16 cellular contexts compared by ENCODE assay signal in genomic region chr19:870314-870713, GRCh38. TPM values are rescaled to one million over a fixed set of nuclear protein-coding genes. Genes with fewer than 3 reads are reported as not detected.
DNase-seq lines count a peak whose midpoint lies in the region; ATAC-seq and TF ChIP-seq lines count a peak whose summit lies in the region.
"Had no signal": no experiment of that assay in that cellular context is flagged by ENCODE, and none has a peak within 500 bp of the region (broad histone marks: within the 10 kb centered on the region; RNA-seq: fewer than 3 reads in every experiment).

No MANE protein-coding gene starts in this region.

- H3K9me3 Mint-ChIP-seq in CD4-positive, CD25-positive, alpha-beta regulatory T cell, result peaks cover 0 to 3% (median 0%) of the 10 kb centered on the region in 7 donors
- H3K9me3 Mint-ChIP-seq: activated T-cell treated with anti-CD3 and anti-CD28 coated beads, Interleukin-2, amount 50 U/mL, for 4 hours; CD14-positive monocyte had no signal

- peaks cover 5% of the 10 kb centered on the region for H3K27me3 Mint-ChIP-seq in CD4-positive, CD25-positive, alpha-beta regulatory T cell

- no peak for TF ChIP-seq EP300 in esophagus muscularis mucosa (IDR thresholded peaks at IDR 0.05)

- no peaks in the 10 kb centered on the region for H3K27me3 ChIP-seq in CD4-positive, CD25-positive, alpha-beta regulatory T cell (ENCODE audit: control insufficient read depth, insufficient read depth, low read length)
- H3K27me3 ChIP-seq in IMR-90 (ENCODE audit: control insufficient read depth, insufficient read depth, low read length), result no peaks in the 10 kb centered on the region
- no peaks in the 10 kb centered on the region for H3K27me3 ChIP-seq in esophagus muscularis mucosa
- H3K27me3 ChIP-seq in right lobe of liver, result no peaks in the 10 kb centered on the region
- H3K27me3 ChIP-seq: neutrophil had no signal

- no peak for ATAC-seq in CD4-positive, CD25-positive, alpha-beta regulatory T cell (ENCODE audit: low read depth in 2 of 2)
- ATAC-seq in IMR-90 (ENCODE audit: low read depth), result no peak
- ATAC-seq in HG03135 (IDR thresholded peaks at IDR 0.05; ENCODE audit: unreplicated experiment), result no peak
- no peak for ATAC-seq in right lobe of liver
- ATAC-seq: activated T-cell treated with anti-CD3 and anti-CD28 coated beads, Interleukin-2, amount 50 U/mL, for 4 hours had no signal

- no peak overlapping the region for H3K23ac ChIP-seq in IMR-90 (ENCODE audit: low read depth, low read length)

- intact Hi-C loops in IMR-90 (cut with micrococcal nuclease), result no loop called here
- intact Hi-C loops in esophagus muscularis mucosa (cut with DNase I), result no loop called here
- intact Hi-C loops in right lobe of liver (cut with DNase I), result no loop called here

- H3K27ac ChIP-seq in CD4-positive, CD25-positive, alpha-beta regulatory T cell (ENCODE audit: insufficient read depth, low read length, poor library complexity, severe bottlenecking), result no peak overlapping the region
- peak overlapping the region; percentile 67 for H3K27ac ChIP-seq in IMR-90 (ENCODE audit: insufficient read depth, low read length)
- H3K27ac ChIP-seq in esophagus muscularis mucosa (replicated peaks in 1 of 4), result peak overlapping the region; percentile 68 to 86 (median 79)
- peak overlapping the region in 15 of 21 experiments; percentile 18 to 89 (median 66) for H3K27ac ChIP-seq in skin epidermis
- no peak overlapping the region for H3K27ac ChIP-seq in right lobe of liver

- H3K79me1 ChIP-seq in IMR-90 (ENCODE audit: low read depth in 1 of 2, low read length in 2 of 2), result peaks cover 7 to 22% of the 10 kb centered on the region in 2 experiments; a peak in 2 of 4 replicates

- TF ChIP-seq CTCF in IMR-90 (conservative IDR thresholded peaks at IDR 0.05; ENCODE audit: low read depth, low read length), result no peak
- TF ChIP-seq CTCF in esophagus muscularis mucosa (IDR thresholded peaks at IDR 0.05), result no peak
- TF ChIP-seq CTCF in right lobe of liver (IDR thresholded peaks at IDR 0.05), result no peak

- H3K4me1 Mint-ChIP-seq in CD4-positive, CD25-positive, alpha-beta regulatory T cell, result peaks cover 0 to 26% (median 6%) of the 10 kb centered on the region in 4 donors

- H2BK15ac ChIP-seq in IMR-90 (ENCODE audit: low read depth, low read length), result 0 out of 3 replicates have a peak overlapping the region, but pooled peaks have one; percentile 53

- dilution Hi-C loops in IMR-90 (cut with HindIII; ENCODE audit: low sequenced_read_pairs, unreplicated experiment), result no loop called here

- no peak overlapping the region for H3K18ac ChIP-seq in IMR-90 (ENCODE audit: low read depth, low read length)

- peaks cover 11% of the 10 kb centered on the region for H3K36me3 ChIP-seq in CD4-positive, CD25-positive, alpha-beta regulatory T cell (ENCODE audit: control insufficient read depth, insufficient read depth, low read length)
- H3K36me3 ChIP-seq in IMR-90 (ENCODE audit: control insufficient read depth, insufficient read depth, low read length), result peaks cover 28% of the 10 kb centered on the region
- peaks cover 6 to 75% (median 66%) of the 10 kb centered on the region in 4 donors for H3K36me3 ChIP-seq in esophagus muscularis mucosa
- H3K36me3 ChIP-seq in right lobe of liver, result peaks cover 0 to 25% (median 2%) of the 10 kb centered on the region in 4 donors

- peaks cover 16% of the 10 kb centered on the region for H4K20me1 ChIP-seq in IMR-90 (ENCODE audit: insufficient read depth, low read length)

- CTCF ChIA-PET in IMR-90 (lab: Yijun Ruan, JAX), result no interaction called here

- TF ChIP-seq POLR2A in IMR-90 (IDR thresholded peaks at IDR 0.05; ENCODE audit: low read depth, low read length) (no peak), esophagus muscularis mucosa (IDR thresholded peaks at IDR 0.05; ENCODE audit: low read depth) (no peak), right lobe of liver (IDR thresholded peaks at IDR 0.05) (no peak)

- no peak for TF ChIP-seq RAD21 in IMR-90 (IDR thresholded peaks at IDR 0.05; ENCODE audit: low read length)

- peak overlapping the region; percentile 93 for H2AK5ac ChIP-seq in IMR-90 (ENCODE audit: low read depth, low read length)

- H3K36me3 Mint-ChIP-seq in CD4-positive, CD25-positive, alpha-beta regulatory T cell, result peaks cover 11% of the 10 kb centered on the region

- WGBS in IMR-90 (ENCODE audit: extremely low coverage in 2 of 2, insufficient read length in 1 of 2), 2 experiments, result 94% methylated on average over 6 of the region's 8 CpGs; no CpG with 5 or more reads in 1 of the 2 experiments
- WGBS in esophagus muscularis mucosa, result 91% methylated on average over 7 of the region's 8 CpGs
- WGBS in right lobe of liver (ENCODE audit: insufficient coverage, low coverage, low lambda C conversion rate, missing lambda C conversion rate), result 87% methylated on average over 2 of the region's 8 CpGs

- H2BK5ac ChIP-seq in IMR-90 (ENCODE audit: low read depth, low read length, poor library complexity, severe bottlenecking), result peak overlapping the region; percentile 59

- no peak overlapping the region for H3K9ac ChIP-seq in IMR-90 (ENCODE audit: low read depth, low read length)

- in situ Hi-C loops in IMR-90 (cut with MboI; ENCODE audit: low sequenced_read_pairs), result no loop called here

- H3K4me3 ChIP-seq in CD4-positive, CD25-positive, alpha-beta regulatory T cell (ENCODE audit: low read depth, low read length), result no peak overlapping the region
- H3K4me3 ChIP-seq in IMR-90 (ENCODE audit: insufficient read depth, low read depth, low read length) (no peak overlapping the region), esophagus muscularis mucosa (no peak overlapping the region), skin epidermis (no peak overlapping the region), right lobe of liver (no peak overlapping the region)

- H2BK120ac ChIP-seq in IMR-90 (ENCODE audit: low read depth, low read length), result no peak overlapping the region

- H3K4me1 ChIP-seq in CD4-positive, CD25-positive, alpha-beta regulatory T cell (ENCODE audit: control insufficient read depth, insufficient read depth, low read length, poor library complexity, severe bottlenecking), result peaks cover 14% of the 10 kb centered on the region
- H3K4me1 ChIP-seq in IMR-90 (ENCODE audit: control insufficient read depth, insufficient read depth, low read length) (peaks cover 22% of the 10 kb centered on the region), esophagus muscularis mucosa (peaks cover 16 to 37% (median 34%) of the 10 kb centered on the region in 4 donors), right lobe of liver (no peaks in the 10 kb centered on the region)

- no peak overlapping the region for H2AFZ ChIP-seq in IMR-90 (replicated peaks; ENCODE audit: low read length, poor library complexity)

- peak overlapping the region in 2 of 4 donors; percentile 36 to 81 for H3K4me3 Mint-ChIP-seq in CD4-positive, CD25-positive, alpha-beta regulatory T cell
- H3K4me3 Mint-ChIP-seq: activated T-cell treated with anti-CD3 and anti-CD28 coated beads, Interleukin-2, amount 50 U/mL, for 4 hours; CD14-positive monocyte had no signal

- no peak overlapping the region for H4K91ac ChIP-seq in IMR-90 (ENCODE audit: insufficient read depth, low read depth, low read length)

- no TSS peak for BruUV-seq in IMR-90 (replicated peaks; lab: Mats Ljungman, UMichigan)

- H2BK20ac ChIP-seq in IMR-90 (ENCODE audit: low read depth, low read length), result no peak overlapping the region; the same call in 1 of the 2 replicates

- H3K9me1 ChIP-seq in IMR-90 (ENCODE audit: insufficient read depth, low read length), result no peaks in the 10 kb centered on the region; the same call in 1 of the 2 replicates

- peak overlapping the region; percentile 24 for H2AK9ac ChIP-seq in IMR-90 (replicated peaks; ENCODE audit: low read depth, low read length, poor library complexity)

- no peak overlapping the region for H3K4me2 ChIP-seq in IMR-90 (ENCODE audit: low read depth, low read length)

- H4K8ac ChIP-seq in IMR-90 (ENCODE audit: low read depth in 2 of 2, low read length in 2 of 2), result no peak overlapping the region; a peak in 1 of 4 replicates

- no peaks in the 10 kb centered on the region for H3K9me3 ChIP-seq in CD4-positive, CD25-positive, alpha-beta regulatory T cell (ENCODE audit: control insufficient read depth in 2 of 2, low read length in 2 of 2)
- no peaks in the 10 kb centered on the region for H3K9me3 ChIP-seq in IMR-90 (ENCODE audit: control insufficient read depth, insufficient read depth, low read length)
- H3K9me3 ChIP-seq in esophagus muscularis mucosa, result no peaks in the 10 kb centered on the region
- H3K9me3 ChIP-seq in right lobe of liver, result no peaks in the 10 kb centered on the region
- H3K9me3 ChIP-seq: neutrophil had no signal

- peak overlapping the region; percentile 32 to 87 (median 87) for H3K27ac Mint-ChIP-seq in CD4-positive, CD25-positive, alpha-beta regulatory T cell

- no peak overlapping the region for H3K4ac ChIP-seq in IMR-90 (ENCODE audit: low read depth, low read length)

- no peak for DNase-seq in CD4-positive, CD25-positive, alpha-beta regulatory T cell
- DNase-seq in IMR-90, result no peak
- DNase-seq in esophagus muscularis mucosa (ENCODE audit: extremely low spot score), result no peak
- DNase-seq in right lobe of liver, result no peak
- DNase-seq in islet precursor cell, result no peak
- DNase-seq: activated CD4-positive, CD25-positive, alpha-beta regulatory T cell treated with anti-CD3 and anti-CD28 coated beads, Interleukin-2, amount 50 U/mL, for 72 hours; activated T-cell treated with anti-CD3 and anti-CD28 coated beads, Interleukin-2, amount 50 U/mL, for 4 hours; EL; NCI-H146; small intestine had no signal

- H3K14ac ChIP-seq in IMR-90 (replicated peaks; ENCODE audit: low read depth, low read length), result no peak overlapping the region

- H4K5ac ChIP-seq in IMR-90 (ENCODE audit: low read depth, low read length), result no peak overlapping the region

- POLR2A ChIA-PET in IMR-90 (lab: Charles Lee; ENCODE audit: unreplicated experiment), result no interaction called here

- no peak overlapping the region for H3K56ac ChIP-seq in IMR-90 (ENCODE audit: extremely low read depth, insufficient read depth, low read length)

RNA-seq across cellular contexts. Expression of gene CFD, which starts 10.8 kb away (rescaled TPM):
- 1.9 TPM for total RNA-seq in CD4-positive, CD25-positive, alpha-beta regulatory T cell
- polyA plus RNA-seq in CD4-positive, CD25-positive, alpha-beta regulatory T cell, result 1 to 10 TPM; 2.0 to 6.4 (median 2.5) TPM
- total RNA-seq in IMR-90 (2012; rRNA removed) (1.1 and 1.4 TPM in 2 replicates), esophagus muscularis mucosa (1,000 to 10,000 TPM in 1 of 4 donors, 100 to 1,000 TPM in 3; 298 to 1,068 (median 643) TPM), right lobe of liver (1 to 10 TPM; 3.5 to 9.6 (median 7.8) TPM)
- polyA plus RNA-seq in IMR-90 (2012; rRNA removed), result 2.8 and 3.8 TPM in 2 replicates
- polyA plus RNA-seq in IMR-90 (2012; cell fraction: cytosol; rRNA removed), result 5.2 and 11.5 TPM in 2 replicates
- polyA plus RNA-seq in IMR-90 (2012; cell fraction: nucleus; rRNA removed; ENCODE audit: low replicate concordance), result 1.6 and 5.5 TPM in 2 replicates

RNA-seq across cellular contexts. Expression of gene ELANE, which starts 18.2 kb away (rescaled TPM):
- not detected for total RNA-seq in CD4-positive, CD25-positive, alpha-beta regulatory T cell
- polyA plus RNA-seq in CD4-positive, CD25-positive, alpha-beta regulatory T cell, result not detected
- total RNA-seq in IMR-90 (2012; rRNA removed) (not detected in 2 replicates), esophagus muscularis mucosa (1 to 10 TPM in 3 of 4 donors, under 1 TPM in 1; 0.45 to 3.3 (median 1.6) TPM), right lobe of liver (1 to 10 TPM in 2 of 6 experiments, under 1 TPM in 1, not detected in 3; 0.59 to 4.2 (median 3.3) TPM)
- polyA plus RNA-seq in IMR-90 (2012; rRNA removed), result 0.24 and 0.27 TPM in 2 replicates
- 0.10 and 0.21 TPM in 2 replicates for polyA plus RNA-seq in IMR-90 (2012; cell fraction: cytosol; rRNA removed)
- 1.5 and 1.6 TPM in 2 replicates for polyA plus RNA-seq in IMR-90 (2012; cell fraction: nucleus; rRNA removed; ENCODE audit: low replicate concordance)
- total RNA-seq: activated T-cell treated with anti-CD3 and anti-CD28 coated beads, Interleukin-2, amount 50 U/mL, for 4 hours had no signal

RNA-seq across cellular contexts. Expression of gene MED16, which starts 22.7 kb away (rescaled TPM):
- 71.5 TPM for total RNA-seq in CD4-positive, CD25-positive, alpha-beta regulatory T cell
- polyA plus RNA-seq in CD4-positive, CD25-positive, alpha-beta regulatory T cell, result 10 to 100 TPM; 61.9 to 91.7 (median 81.4) TPM
- total RNA-seq in IMR-90 (2012; rRNA removed), result 8.1 and 15.3 TPM in 2 replicates
- 40.2 and 49.0 TPM in 2 replicates for polyA plus RNA-seq in IMR-90 (2012; rRNA removed)
- 38.6 and 59.2 TPM in 2 replicates for polyA plus RNA-seq in IMR-90 (2012; cell fraction: cytosol; rRNA removed)
- 38.3 and 110 TPM in 2 replicates for polyA plus RNA-seq in IMR-90 (2012; cell fraction: nucleus; rRNA removed; ENCODE audit: low replicate concordance)
- 10 to 100 TPM; 26.3 to 50.9 (median 37.2) TPM for total RNA-seq in esophagus muscularis mucosa
- total RNA-seq in right lobe of liver, result 10 to 100 TPM; 32.0 to 35.7 (median 33.3) TPM

RNA-seq across cellular contexts. Expression of gene RNU6-9, which starts 23.0 kb away (rescaled TPM):
- not detected for total RNA-seq in CD4-positive, CD25-positive, alpha-beta regulatory T cell
- polyA plus RNA-seq in CD4-positive, CD25-positive, alpha-beta regulatory T cell, result not detected
- total RNA-seq in IMR-90 (2012; rRNA removed) (not detected in 2 replicates), esophagus muscularis mucosa (not detected), right lobe of liver (not detected)
- not detected in 2 replicates for polyA plus RNA-seq in IMR-90 (2012; rRNA removed)
- polyA plus RNA-seq in IMR-90 (2012; cell fraction: cytosol; rRNA removed), result not detected in 2 replicates
- polyA plus RNA-seq in IMR-90 (2012; cell fraction: nucleus; rRNA removed; ENCODE audit: low replicate concordance), result not detected in 2 replicates
- total RNA-seq: activated T-cell treated with anti-CD3 and anti-CD28 coated beads, Interleukin-2, amount 50 U/mL, for 4 hours; liver; subcutaneous adipose tissue had no signal
- polyA plus RNA-seq: CD14-positive monocyte, liver, small intestine had no signal

RNA-seq across cellular contexts. Expression of gene PRTN3, which starts 29.5 kb away (rescaled TPM):
- total RNA-seq in CD4-positive, CD25-positive, alpha-beta regulatory T cell, result not detected
- not detected for polyA plus RNA-seq in CD4-positive, CD25-positive, alpha-beta regulatory T cell
- not detected in 2 replicates for total RNA-seq in IMR-90 (2012; rRNA removed)
- not detected in 2 replicates for polyA plus RNA-seq in IMR-90 (2012; rRNA removed)
- polyA plus RNA-seq in IMR-90 (2012; cell fraction: cytosol; rRNA removed), result not detected in 2 replicates
- not detected in 2 replicates for polyA plus RNA-seq in IMR-90 (2012; cell fraction: nucleus; rRNA removed; ENCODE audit: low replicate concordance)
- total RNA-seq in esophagus muscularis mucosa, result 1 to 10 TPM in 1 of 4 donors, not detected in 3; 1.2 TPM
- 1 to 10 TPM in 2 of 6 experiments, not detected in 4; 2.3 to 2.9 TPM for total RNA-seq in right lobe of liver
- total RNA-seq: activated T-cell treated with anti-CD3 and anti-CD28 coated beads, Interleukin-2, amount 50 U/mL, for 4 hours; subcutaneous adipose tissue had no signal
- polyA plus RNA-seq: CD14-positive monocyte, small intestine had no signal

Comparison
In these comparisons a context has a peak if more than half of its experiments do, and no peak if none do; other contexts are left out.
1. H3K27ac ChIP-seq: peak in IMR-90 (single experiment), esophagus muscularis mucosa (4 of 4) and skin epidermis (15 of 21); none in CD4-positive, CD25-positive, alpha-beta regulatory T cell (single experiment) and right lobe of liver (0 of 3).
2. RNA of gene CFD, which starts 10.8 kb away (total RNA-seq): 298 to 1,068 TPM in esophagus muscularis mucosa; 3.5 to 9.6 TPM in right lobe of liver, 1.9 TPM in CD4-positive, CD25-positive, alpha-beta regulatory T cell (single experiment) and 1.1 to 1.4 TPM in IMR-90; every median in the first group is over 10 times any median in the second.